Comparison of ENCODE assay signal across 21 cellular contexts in genomic region chr6:165298426-165298825, GRCh38. TPM values are rescaled to one million over a fixed set of nuclear protein-coding genes. Genes with fewer than 3 reads are reported as not detected.
DNase-seq lines count a peak whose midpoint lies in the region; ATAC-seq lines count a peak whose summit lies in the region.
"Had no signal": no experiment of that assay in that cellular context is flagged by ENCODE, and none has a peak within 500 bp of the region (broad histone marks: within the 10 kb centered on the region; RNA-seq: fewer than 3 reads in every experiment).

No MANE protein-coding gene starts in this region.

- no peak overlapping the region for H3K18ac ChIP-seq in neuronal stem cell (ENCODE audit: low read length)

- no peak overlapping the region for H2BK5ac ChIP-seq in neuronal stem cell (ENCODE audit: low read length)

- H3K9me3 Mint-ChIP-seq in stimulated activated effector memory CD8-positive, alpha-beta T cell treated with anti-CD3 and anti-CD28 coated beads, Interleukin-12 subunit alpha, Interleukin-12 subunit beta, amount 100 ng/mL, for 72 hours, result peaks cover 10% of the 10 kb centered on the region
- peaks cover 46% of the 10 kb centered on the region for H3K9me3 Mint-ChIP-seq in T-helper 2 cell treated with Interferon-gamma antibody and Interleukin-4, amounts not matched to agents 5 μg/mL and 100 μg/mL, for 36 hours

- H4K91ac ChIP-seq in neuronal stem cell (ENCODE audit: low read depth, low read length, poor library complexity), result no peak overlapping the region

- H3K9me3 ChIP-seq in right cardiac atrium (ENCODE audit: control insufficient read depth, low read length) (no peaks in the 10 kb centered on the region), neuronal stem cell (replicated peaks in 1 of 2; ENCODE audit: control insufficient read depth in 2 of 2, insufficient read depth in 1 of 2, low read depth in 1 of 2, low read length in 2 of 2) (peaks cover 4 to 6% of the 10 kb centered on the region in 2 donors)
- H3K9me3 ChIP-seq: BLaER1, HAP-1 had no signal

- H3K36me3 Mint-ChIP-seq in stimulated activated effector memory CD8-positive, alpha-beta T cell treated with anti-CD3 and anti-CD28 coated beads, Interleukin-12 subunit alpha, Interleukin-12 subunit beta, amount 100 ng/mL, for 72 hours, result no peaks in the 10 kb centered on the region
- H3K36me3 Mint-ChIP-seq in T-helper 2 cell treated with Interferon-gamma antibody and Interleukin-4, amounts not matched to agents 5 μg/mL and 100 μg/mL, for 36 hours (ENCODE audit: low read depth), result no peaks in the 10 kb centered on the region
- H3K36me3 Mint-ChIP-seq: CD14-positive monocyte; CD4-positive, alpha-beta memory T cell had no signal

- no peak overlapping the region for H3K14ac ChIP-seq in neuronal stem cell (ENCODE audit: low read length)

- H3K4me3 Mint-ChIP-seq in stimulated activated effector memory CD8-positive, alpha-beta T cell treated with anti-CD3 and anti-CD28 coated beads, Interleukin-12 subunit alpha, Interleukin-12 subunit beta, amount 100 ng/mL, for 72 hours, result no peak overlapping the region
- H3K4me3 Mint-ChIP-seq in T-helper 2 cell treated with Interferon-gamma antibody and Interleukin-4, amounts not matched to agents 5 μg/mL and 100 μg/mL, for 36 hours, result no peak overlapping the region
- H3K4me3 Mint-ChIP-seq: CD14-positive monocyte; CD4-positive, alpha-beta memory T cell had no signal

- no peak overlapping the region for H3K23ac ChIP-seq in neuronal stem cell (ENCODE audit: low read depth, low read length, poor library complexity)

- H3K27me3 ChIP-seq in right cardiac atrium (ENCODE audit: control insufficient read depth, insufficient read depth), result no peaks in the 10 kb centered on the region
- no peaks in the 10 kb centered on the region for H3K27me3 ChIP-seq in neuronal stem cell (ENCODE audit: control insufficient read depth in 3 of 3, insufficient read depth in 3 of 3, low read depth in 1 of 3, low read length in 3 of 3)
- H3K27me3 ChIP-seq: BLaER1 had no signal

- H3K27me3 Mint-ChIP-seq in T-helper 2 cell treated with Interferon-gamma antibody and Interleukin-4, amounts not matched to agents 5 μg/mL and 100 μg/mL, for 36 hours (ENCODE audit: low read depth), result no peaks in the 10 kb centered on the region
- H3K27me3 Mint-ChIP-seq: CD4-positive, alpha-beta memory T cell had no signal

- DNase-seq in Right ventricle myocardium inferior (ENCODE audit: missing footprints) (peak; percentile 20), right cardiac atrium (no peak), astrocyte of the hippocampus (ENCODE audit: low read depth, low spot score) (peak; percentile 37), fibroblast of gingiva (ENCODE audit: low read depth) (peak; percentile 0), neuronal stem cell (ENCODE audit: low spot score) (no peak)
- DNase-seq in stimulated activated effector memory CD8-positive, alpha-beta T cell treated with anti-CD3 and anti-CD28 coated beads, Interleukin-12 subunit alpha, Interleukin-12 subunit beta, amount 100 ng/mL, for 72 hours (ENCODE audit: low spot score in 2 of 2), result no peak
- DNase-seq in T-helper 2 cell treated with Interferon-gamma antibody and Interleukin-4, amounts not matched to agents 5 μg/mL and 100 μg/mL, for 36 hours (ENCODE audit: low spot score), result no peak
- DNase-seq: 8988T; Calu3; CD4-positive, alpha-beta memory T cell; DMS79 treated with DMSO at 0.1 percent for 48 hours; EL; GM23248 had no signal

- H3K4me2 ChIP-seq in neuronal stem cell (ENCODE audit: insufficient read depth, low read length, poor library complexity, severe bottlenecking), result no peak overlapping the region
- H3K4me2 ChIP-seq: BLaER1 had no signal

- H2BK15ac ChIP-seq in neuronal stem cell (ENCODE audit: low read length), result no peak overlapping the region

- ATAC-seq in Right ventricle myocardium inferior (no peak), right cardiac atrium (no peak)
- no peak for ATAC-seq in stimulated activated effector memory CD8-positive, alpha-beta T cell treated with anti-CD3 and anti-CD28 coated beads, Interleukin-12 subunit alpha, Interleukin-12 subunit beta, amount 100 ng/mL, for 72 hours

- no peak overlapping the region for H2AK5ac ChIP-seq in neuronal stem cell (ENCODE audit: low read depth, low read length)

- no peak overlapping the region for H3K9ac ChIP-seq in neuronal stem cell (ENCODE audit: low read depth, low read length, poor library complexity)
- H3K9ac ChIP-seq: BLaER1, GM23248 had no signal

- H4K8ac ChIP-seq in neuronal stem cell (ENCODE audit: low read depth, low read length), result no peak overlapping the region

- WGBS in right cardiac atrium, result 76% methylated on average over 6 of the region's 6 CpGs
- WGBS in neuronal stem cell (ENCODE audit: extremely low coverage in 2 of 2, insufficient read length in 2 of 2, insufficient replicate concordance in 1 of 2), 2 donors, result no CpG with 5 or more reads among the region's 6 CpGs

- no peak overlapping the region for H2BK120ac ChIP-seq in neuronal stem cell (ENCODE audit: low read depth, low read length)

- H3K4me3 ChIP-seq in right cardiac atrium (ENCODE audit: low read length) (no peak overlapping the region), neuronal stem cell (ENCODE audit: low read length in 2 of 2) (no peak overlapping the region)
- H3K4me3 ChIP-seq: BLaER1, GM23248, HAP-1 had no signal

- no peak overlapping the region for H3K4ac ChIP-seq in neuronal stem cell (ENCODE audit: low read length)

- H3K27ac ChIP-seq in right cardiac atrium (ENCODE audit: low read length) (no peak overlapping the region), neuronal stem cell (replicated peaks; ENCODE audit: low read length) (no peak overlapping the region)
- H3K27ac ChIP-seq: BLaER1, GM23248 had no signal

- intact Hi-C loops in Right ventricle myocardium inferior (cut with DNase I) (no loop called here), right cardiac atrium (cut with DNase I) (no loop called here)

- no peak overlapping the region for H2AFZ ChIP-seq in neuronal stem cell (ENCODE audit: low read length)
- H2AFZ ChIP-seq: GM23248 had no signal

- H2BK12ac ChIP-seq in neuronal stem cell (ENCODE audit: low read length), result no peak overlapping the region

- H3K27ac Mint-ChIP-seq in stimulated activated effector memory CD8-positive, alpha-beta T cell treated with anti-CD3 and anti-CD28 coated beads, Interleukin-12 subunit alpha, Interleukin-12 subunit beta, amount 100 ng/mL, for 72 hours, result no peak overlapping the region
- no peak overlapping the region for H3K27ac Mint-ChIP-seq in T-helper 2 cell treated with Interferon-gamma antibody and Interleukin-4, amounts not matched to agents 5 μg/mL and 100 μg/mL, for 36 hours
- H3K27ac Mint-ChIP-seq: CD14-positive monocyte; CD4-positive, alpha-beta memory T cell had no signal

- H3K4me1 Mint-ChIP-seq in stimulated activated effector memory CD8-positive, alpha-beta T cell treated with anti-CD3 and anti-CD28 coated beads, Interleukin-12 subunit alpha, Interleukin-12 subunit beta, amount 100 ng/mL, for 72 hours, result no peaks in the 10 kb centered on the region
- H3K4me1 Mint-ChIP-seq in T-helper 2 cell treated with Interferon-gamma antibody and Interleukin-4, amounts not matched to agents 5 μg/mL and 100 μg/mL, for 36 hours (ENCODE audit: low read depth), result no peaks in the 10 kb centered on the region
- H3K4me1 Mint-ChIP-seq: CD14-positive monocyte; CD4-positive, alpha-beta memory T cell had no signal

- H3K4me1 ChIP-seq in right cardiac atrium (ENCODE audit: control insufficient read depth, insufficient read depth, low read length), result no peaks in the 10 kb centered on the region
- peaks cover 11 to 16% of the 10 kb centered on the region in 2 donors for H3K4me1 ChIP-seq in neuronal stem cell (ENCODE audit: control insufficient read depth in 2 of 2, insufficient read depth in 1 of 2, low read depth in 1 of 2, low read length in 2 of 2)
- H3K4me1 ChIP-seq: BLaER1, HAP-1 had no signal

- peaks cover 8% of the 10 kb centered on the region for H3K79me1 ChIP-seq in neuronal stem cell (ENCODE audit: low read depth, low read length)

- peaks cover 13 to 21% of the 10 kb centered on the region in 2 donors for H3K36me3 ChIP-seq in neuronal stem cell (replicated peaks in 1 of 2; ENCODE audit: control insufficient read depth in 2 of 2, insufficient read depth in 2 of 2, low read length in 2 of 2)
- H3K36me3 ChIP-seq: BLaER1, HAP-1 had no signal

RNA-seq across cellular contexts. Expression of gene C6orf118, which starts 11.0 kb away (rescaled TPM):
- not detected for total RNA-seq in Right ventricle myocardium inferior
- not detected for total RNA-seq in right cardiac atrium
- not detected for polyA plus RNA-seq in right cardiac atrium
- polyA plus RNA-seq in neuronal stem cell (2013, experiment 1 of 2), result 17.6 TPM
- polyA plus RNA-seq in neuronal stem cell (2013, experiment 2 of 2), result 15.7 TPM
- total RNA-seq: A673; Calu3; CD4-positive, alpha-beta memory T cell; G401; GM23248; H4; HT-29 had no signal
- polyA plus RNA-seq: AG04450; CD14-positive monocyte; CD4-positive, alpha-beta memory T cell; GM23248 had no signal

Comparison
In these comparisons a context has a peak if more than half of its experiments do, and no peak if none do; other contexts are left out.
1. DNase-seq: peak in Right ventricle myocardium inferior (single experiment), astrocyte of the hippocampus (single experiment) and fibroblast of gingiva (single experiment); none in right cardiac atrium (0 of 3), stimulated activated effector memory CD8-positive, alpha-beta T cell treated with anti-CD3 and anti-CD28 coated beads, Interleukin-12 subunit alpha, Interleukin-12 subunit beta, amount 100 ng/mL, for 72 hours (0 of 2), T-helper 2 cell treated with Interferon-gamma antibody and Interleukin-4, amounts not matched to agents 5 μg/mL and 100 μg/mL, for 36 hours (single experiment) and neuronal stem cell (single experiment).